ENCODE assay signal across 16 cellular contexts in genomic region chr20:41293269-41294037, GRCh38. TPM values are rescaled to one million over a fixed set of nuclear protein-coding genes. Genes with fewer than 3 reads are reported as not detected.
DNase-seq lines count a peak whose midpoint lies in the region; ATAC-seq and TF ChIP-seq lines count a peak whose summit lies in the region.
"Had no signal": no experiment of that assay in that cellular context is flagged by ENCODE, and none has a peak within 500 bp of the region (broad histone marks: within the 10 kb centered on the region; RNA-seq: fewer than 3 reads in every experiment).

No MANE protein-coding gene starts in this region.

- peaks cover 32% of the 10 kb centered on the region for H3K4me1 Mint-ChIP-seq in brain

- H3K4me3 ChIP-seq in gastroesophageal sphincter (no peak overlapping the region), stomach smooth muscle (ENCODE audit: low read length in 2 of 2) (no peak overlapping the region)
- H3K4me3 ChIP-seq: SJCRH30 had no signal

- H3K4me1 ChIP-seq in gastroesophageal sphincter (peaks cover 14 to 87% (median 28%) of the 10 kb centered on the region in 3 donors), stomach smooth muscle (ENCODE audit: control insufficient read depth, insufficient read depth, low read length) (peaks cover 20% of the 10 kb centered on the region)

- no peaks in the 10 kb centered on the region for H3K36me3 Mint-ChIP-seq in brain
- H3K36me3 Mint-ChIP-seq: CD14-positive monocyte had no signal

- ATAC-seq in gastroesophageal sphincter (peak; percentile 82), GM18517 (IDR thresholded peaks at IDR 0.05; ENCODE audit: unreplicated experiment) (no peak)

- TF ChIP-seq CTCF in brain (conservative IDR thresholded peaks at IDR 0.05) (no peak), gastroesophageal sphincter (IDR thresholded peaks at IDR 0.05) (no peak)

- H3K27ac ChIP-seq in gastroesophageal sphincter (peak overlapping the region; percentile 62 to 77 (median 68)), stomach smooth muscle (ENCODE audit: low read length) (peak overlapping the region; percentile 31)
- H3K27ac ChIP-seq: SJCRH30 had no signal

- 43 to 47% methylated on average over 2 of the region's 2 CpGs for WGBS in gastroesophageal sphincter (ENCODE audit: low coverage in 1 of 2), 2 donors

- H3K4me3 Mint-ChIP-seq in brain = peak overlapping the region in 1 of 5 experiments; percentile 44
- H3K4me3 Mint-ChIP-seq: activated T-helper 1 cell treated with anti-CD3 and anti-CD28 coated beads, Interleukin-12 subunit alpha, Interleukin-12 subunit beta, Interleukin-2, Interleukin-4 antibody, amounts not matched to agents 30 ng/mL and 10 ng/mL and 1 ng/mL, durations not matched to agents 14 hours and 24 hours and 36 hours; CD14-positive monocyte had no signal

- DNase-seq in GM03348 (ENCODE audit: low spot score) (peak; percentile 36), NCI-H2196 treated with DMSO at 0.1 percent for 48 hours (lab: John Stamatoyannopoulos, UW; ENCODE audit: unreplicated experiment) (no peak), NCI-H69 (lab: John Stamatoyannopoulos, UW) (no peak)
- no peak for DNase-seq in effector CD4-positive, alpha-beta T cell
- DNase-seq: amniotic stem cell, glutamatergic neuron, islet precursor cell, NCI-H2171 treated with DMSO at 0.1 percent for 48 hours, SJCRH30, trophoblast cell had no signal

- no peaks in the 10 kb centered on the region for H3K27me3 Mint-ChIP-seq in brain

- no peak overlapping the region for H3K9ac ChIP-seq in stomach smooth muscle (ENCODE audit: low read length in 2 of 2)

- H3K36me3 ChIP-seq in gastroesophageal sphincter = no peaks in the 10 kb centered on the region
- H3K36me3 ChIP-seq in stomach smooth muscle (ENCODE audit: control insufficient read depth in 2 of 2, insufficient read depth in 2 of 2, low read length in 2 of 2) = no peaks in the 10 kb centered on the region
- H3K36me3 ChIP-seq: SJCRH30 had no signal

- no peaks in the 10 kb centered on the region for H3K9me3 ChIP-seq in gastroesophageal sphincter
- H3K9me3 ChIP-seq in stomach smooth muscle (ENCODE audit: control insufficient read depth in 2 of 2, low read length in 2 of 2) = no peaks in the 10 kb centered on the region
- H3K9me3 ChIP-seq: SJCRH30 had no signal

- H3K27ac Mint-ChIP-seq in brain = peak overlapping the region in 3 of 5 experiments; percentile 14 to 70 (median 21)
- H3K27ac Mint-ChIP-seq: activated T-helper 1 cell treated with anti-CD3 and anti-CD28 coated beads, Interleukin-12 subunit alpha, Interleukin-12 subunit beta, Interleukin-2, Interleukin-4 antibody, amounts not matched to agents 30 ng/mL and 10 ng/mL and 1 ng/mL, durations not matched to agents 14 hours and 24 hours and 36 hours; CD14-positive monocyte had no signal

- no peaks in the 10 kb centered on the region for H3K9me3 Mint-ChIP-seq in brain
- H3K9me3 Mint-ChIP-seq: activated T-helper 1 cell treated with anti-CD3 and anti-CD28 coated beads, Interleukin-12 subunit alpha, Interleukin-12 subunit beta, Interleukin-2, Interleukin-4 antibody, amounts not matched to agents 30 ng/mL and 10 ng/mL and 1 ng/mL, durations not matched to agents 14 hours and 24 hours and 36 hours; CD14-positive monocyte had no signal

- no peak for TF ChIP-seq EP300 in gastroesophageal sphincter (IDR thresholded peaks at IDR 0.05)

- no peak for TF ChIP-seq POLR2A in gastroesophageal sphincter (IDR thresholded peaks at IDR 0.05)

- no peaks in the 10 kb centered on the region for H3K27me3 ChIP-seq in gastroesophageal sphincter
- no peaks in the 10 kb centered on the region for H3K27me3 ChIP-seq in stomach smooth muscle (ENCODE audit: control insufficient read depth in 1 of 2, insufficient read depth in 2 of 2, low read length in 2 of 2)
- H3K27me3 ChIP-seq: SJCRH30 had no signal

RNA-seq across cellular contexts. Expression of gene ZHX3, which starts 24.1 kb away (rescaled TPM):
- 27.8 TPM for polyA plus RNA-seq in brain (ENCODE audit: insufficient read depth, low read depth, low replicate concordance)
- total RNA-seq in gastroesophageal sphincter = 100 to 1,000 TPM; 121 to 183 (median 155) TPM

RNA-seq across cellular contexts. Expression of gene LPIN3, which starts 47.2 kb away (rescaled TPM):
- 0.25 TPM for polyA plus RNA-seq in brain (ENCODE audit: insufficient read depth, low read depth, low replicate concordance)
- total RNA-seq in gastroesophageal sphincter = 10 to 100 TPM in 2 of 4 donors, 1 to 10 TPM in 2; 5.5 to 16.6 (median 9.1) TPM
- polyA plus RNA-seq: CD14-positive monocyte had no signal
